In the genomic region with DNA sequence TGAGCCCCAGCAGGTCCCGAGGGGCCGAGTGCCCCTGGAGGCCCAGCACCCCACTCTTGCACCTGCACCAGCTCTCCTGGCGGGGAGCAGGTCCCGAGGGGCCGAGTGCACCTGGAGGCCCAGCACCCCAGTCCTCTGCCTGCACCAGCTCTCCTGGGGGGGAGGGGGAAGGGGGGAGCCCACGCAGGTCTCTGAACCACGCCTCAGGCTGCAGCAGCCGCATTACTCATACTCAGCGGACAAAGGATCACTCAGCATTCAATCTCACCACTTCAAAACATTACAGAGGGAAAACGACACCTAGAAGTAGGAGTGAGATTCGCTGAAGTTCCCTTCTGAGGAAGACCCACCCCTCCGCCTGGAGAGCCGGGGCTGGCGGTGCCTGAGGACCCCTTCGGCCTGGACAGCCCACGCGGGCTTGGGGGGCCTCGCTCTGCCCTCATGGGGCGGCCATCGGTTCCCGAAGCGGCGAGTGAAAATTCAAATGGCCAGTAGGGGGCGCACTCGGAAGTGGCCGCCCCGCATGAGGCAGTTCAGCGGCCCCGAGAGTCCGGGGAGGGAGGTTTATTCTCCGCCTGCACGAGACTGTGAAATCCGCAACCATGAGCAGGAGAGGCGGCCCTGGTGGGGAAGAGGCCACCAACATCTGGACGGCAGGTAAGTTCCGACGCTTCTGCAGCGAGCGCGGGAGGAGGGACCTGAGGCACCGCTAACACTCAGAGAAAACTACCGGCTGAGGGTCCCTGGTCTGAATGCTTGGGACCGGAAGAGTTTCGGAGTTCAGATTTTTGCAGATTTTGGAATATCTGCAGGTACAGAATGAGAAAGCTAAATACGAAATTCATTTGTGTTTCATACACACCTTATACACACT, we compare ENCODE assay signal across 1 cellular context.
TF ChIP-seq lines count a peak whose summit lies in the region.

No MANE protein-coding gene starts in this region.

TF ChIP-seq in K562, 482 proteins besides CTCF, POLR2A, EP300 and RAD21 (continued from another document):
- peak; percentile 53; the same call in 1 of the 2 replicates for TF ChIP-seq TFAP4 (CRISPR knock-in tag; IDR thresholded peaks at IDR 0.05; ENCODE audit: borderline replicate concordance)
- peak in 1 of 2 experiments; percentile 49; a peak in 2 of 4 replicates for TF ChIP-seq KDM1A (IDR thresholded peaks at IDR 0.05)
- peak; percentile 45; the same call in 1 of the 2 replicates for TF ChIP-seq RBFOX2 (IDR thresholded peaks at IDR 0.05; ENCODE audit: low read depth, low read length)
- no peak for TF ChIP-seq EHMT2 (IDR thresholded peaks at IDR 0.05)
